Comparison of ENCODE assay signal across 15 cellular contexts in the genomic region with DNA sequence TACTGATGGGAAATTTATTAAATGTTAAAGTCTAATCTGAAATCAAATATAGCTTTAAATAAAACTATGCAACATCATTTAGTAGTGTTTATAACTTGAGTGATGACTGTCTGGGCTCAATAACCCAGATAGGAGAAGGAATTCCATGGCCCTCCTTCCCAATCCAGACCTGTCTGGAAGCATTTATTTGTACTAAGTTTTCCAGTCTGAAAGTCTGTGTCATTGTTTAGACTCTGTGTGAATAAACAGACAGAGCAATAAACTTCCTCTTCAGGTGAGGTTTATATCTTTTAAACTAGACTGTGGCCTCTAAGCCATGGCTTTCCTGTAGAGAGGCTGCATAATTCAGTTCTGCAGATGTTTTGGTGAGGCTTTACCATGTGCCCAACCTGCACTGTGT.
A peak's percentile ranks its signal among the peaks of the same experiment; 100 is the strongest.
DNase-seq lines count a peak whose midpoint lies in the region; ATAC-seq and TF ChIP-seq lines count a peak whose summit lies in the region.
"Had no signal": no experiment of that assay in that cellular context is flagged by ENCODE, and none has a peak within 500 bp of the region (broad histone marks: within the 10 kb centered on the region; RNA-seq: fewer than 3 reads in every experiment).

No MANE protein-coding gene starts in this region.

- no peak overlapping the region for H3K4me3 Mint-ChIP-seq in endodermal cell
- H3K4me3 Mint-ChIP-seq in mesothelial cell of epicardium: no peak overlapping the region
- H3K4me3 Mint-ChIP-seq: neural crest cell had no signal

- H3K36me3 Mint-ChIP-seq in endodermal cell (ENCODE audit: low read depth) (peaks cover 22% of the 10 kb centered on the region), mesothelial cell of epicardium (peaks cover 8% of the 10 kb centered on the region)

- POLR2A ChIA-PET in AG04450 (lab: Yijun Ruan, JAX): interaction anchor here (0.8 to 2.5 kb wide), 5 partner anchors 16 to 861 kb away, joined by 3 to 17 read pairs (median 4); a partner anchor contains a TSS

- peaks cover 43% of the 10 kb centered on the region for H3K36me3 ChIP-seq in endodermal cell (ENCODE audit: control insufficient read depth, insufficient read depth, low read length)

- no peaks in the 10 kb centered on the region for H3K9me3 ChIP-seq in AG04450 (ENCODE audit: control insufficient read depth, insufficient read depth, low read length)
- no peaks in the 10 kb centered on the region for H3K9me3 ChIP-seq in endodermal cell (ENCODE audit: control insufficient read depth, low read length)

- H3K27me3 Mint-ChIP-seq in endodermal cell (ENCODE audit: insufficient read depth): no peaks in the 10 kb centered on the region
- H3K27me3 Mint-ChIP-seq in mesothelial cell of epicardium (ENCODE audit: low read depth): no peaks in the 10 kb centered on the region

- CTCF ChIA-PET in AG04450 (lab: Charles Lee): interaction anchor here (0.5 to 1.0 kb wide), 2 partner anchors 44 to 172 kb away, joined by 4 read pairs; no protein-coding TSS in a partner anchor

- H3K27ac Mint-ChIP-seq in endodermal cell (peak overlapping the region; percentile 55), mesothelial cell of epicardium (peak overlapping the region; percentile 71)

- no peak overlapping the region for H3K4me3 ChIP-seq in AG04450 (ENCODE audit: low read depth, low read length)
- no peak overlapping the region for H3K4me3 ChIP-seq in endodermal cell (ENCODE audit: low read length)

- TF ChIP-seq CTCF in AG04450 (IDR thresholded peaks at IDR 0.05; ENCODE audit: low read depth, low read length): no peak
- no peak for TF ChIP-seq CTCF in endodermal cell (conservative IDR thresholded peaks at IDR 0.05)
- TF ChIP-seq CTCF in mesothelial cell of epicardium (IDR thresholded peaks at IDR 0.05; ENCODE audit: unreplicated experiment): no peak

- peaks cover 42% of the 10 kb centered on the region for H3K4me1 Mint-ChIP-seq in endodermal cell
- peaks cover 75% of the 10 kb centered on the region for H3K4me1 Mint-ChIP-seq in mesothelial cell of epicardium

- ATAC-seq in GM19397 (IDR thresholded peaks at IDR 0.05; ENCODE audit: unreplicated experiment): no peak
- ATAC-seq: left lobe of liver had no signal

- DNase-seq in AG04450 (ENCODE audit: low read depth, low spot score): no peak
- DNase-seq in NCI-H226: peak; percentile 51
- no peak for DNase-seq in endodermal cell
- no peak for DNase-seq in mesothelial cell of epicardium (ENCODE audit: low spot score in 2 of 2, unreplicated experiment in 2 of 2)
- no peak for DNase-seq in DMS79 treated with DMSO at 0.1 percent for 48 hours (lab: John Stamatoyannopoulos, UW)
- DNase-seq in head of caudate nucleus: no peak
- no peak for DNase-seq in substantia nigra (lab: John Stamatoyannopoulos, UW)
- DNase-seq: activated gamma-delta T cell treated with Interleukin-2 at 50 U/mL for 16 hours; COR-L47; NCI-H1105 treated with DMSO at 0.1 percent for 48 hours; NCI-H2227 treated with DMSO at 0.1 percent for 48 hours; stimulated activated naive CD4-positive, alpha-beta T cell had no signal

- H3K9me3 Mint-ChIP-seq in endodermal cell: no peaks in the 10 kb centered on the region
- no peaks in the 10 kb centered on the region for H3K9me3 Mint-ChIP-seq in mesothelial cell of epicardium
- H3K9me3 Mint-ChIP-seq: neural crest cell had no signal

- intact Hi-C loops in head of caudate nucleus (cut with DNase I): no loop called here

- H3K9ac ChIP-seq in endodermal cell (ENCODE audit: extremely low read depth, low read length, poor library complexity, severe bottlenecking): no peak overlapping the region

- H3K27me3 ChIP-seq in AG04450 (ENCODE audit: control insufficient read depth, insufficient read depth, low read length): no peaks in the 10 kb centered on the region
- H3K27me3 ChIP-seq in endodermal cell (ENCODE audit: control insufficient read depth, insufficient read depth, low read length, poor library complexity, severe bottlenecking): no peaks in the 10 kb centered on the region

- peaks cover 6% of the 10 kb centered on the region for H3K4me1 ChIP-seq in endodermal cell (ENCODE audit: control insufficient read depth, insufficient read depth, low read length)

- H3K27ac ChIP-seq in AG04450 (ENCODE audit: low read depth, low read length) (peak overlapping the region; percentile 21), endodermal cell (ENCODE audit: low read depth, low read length) (peak overlapping the region; percentile 65), substantia nigra (ENCODE audit: low read depth, low read length, poor library complexity, severe bottlenecking) (no peak overlapping the region)
